ENCODE assay signal across 16 cellular contexts in genomic region chr6:167577891-167578361, GRCh38.
A peak's percentile ranks its signal among the peaks of the same experiment; 100 is the strongest.
DNase-seq lines count a peak whose midpoint lies in the region; ATAC-seq and TF ChIP-seq lines count a peak whose summit lies in the region.
"Had no signal": no experiment of that assay in that cellular context is flagged by ENCODE, and none has a peak within 500 bp of the region (broad histone marks: within the 10 kb centered on the region; RNA-seq: fewer than 3 reads in every experiment).

No MANE protein-coding gene starts in this region.

- no peaks in the 10 kb centered on the region for H3K36me3 ChIP-seq in colonic mucosa
- no peaks in the 10 kb centered on the region for H3K36me3 ChIP-seq in neural cell (ENCODE audit: insufficient read depth, low read length)
- no peaks in the 10 kb centered on the region for H3K36me3 ChIP-seq in lower lobe of right lung
- H3K36me3 ChIP-seq: SJCRH30 had no signal

- H3K9ac ChIP-seq in colonic mucosa (ENCODE audit: low read depth in 2 of 2, low read length in 2 of 2) (no peak overlapping the region), neural cell (ENCODE audit: low read length) (peak overlapping the region; percentile 62)
- H3K9ac ChIP-seq: KMS-11 had no signal

- no peak overlapping the region for H3K4me3 Mint-ChIP-seq in activated CD4-positive, alpha-beta memory T cell treated with anti-CD3 and anti-CD28 coated beads, Interleukin-2, amount 10 ng/mL, durations not matched to agents 7 days and 5 days
- no peak overlapping the region for H3K4me3 Mint-ChIP-seq in activated CD4-positive, alpha-beta memory T cell treated with anti-CD3 and anti-CD28 coated beads for 36 hours
- H3K4me3 Mint-ChIP-seq: GM23338 had no signal

- H3K27me3 Mint-ChIP-seq in activated CD4-positive, alpha-beta memory T cell treated with anti-CD3 and anti-CD28 coated beads, Interleukin-2, amount 10 ng/mL, durations not matched to agents 7 days and 5 days, result no peaks in the 10 kb centered on the region
- H3K27me3 Mint-ChIP-seq in activated CD4-positive, alpha-beta memory T cell treated with anti-CD3 and anti-CD28 coated beads for 36 hours, result peaks cover 12% of the 10 kb centered on the region

- no peak overlapping the region for H3K4me3 ChIP-seq in colonic mucosa
- H3K4me3 ChIP-seq in neural cell (ENCODE audit: low read length), result no peak overlapping the region
- H3K4me3 ChIP-seq in lower lobe of right lung, result no peak overlapping the region
- H3K4me3 ChIP-seq: GM23338, SJCRH30 had no signal

- no peaks in the 10 kb centered on the region for H4K20me1 ChIP-seq in neural cell (ENCODE audit: insufficient read depth)

- no peaks in the 10 kb centered on the region for H3K4me1 ChIP-seq in colonic mucosa
- H3K4me1 ChIP-seq in lower lobe of right lung, result peaks cover 3% of the 10 kb centered on the region

- H3K27me3 ChIP-seq in colonic mucosa (no peaks in the 10 kb centered on the region), neural cell (ENCODE audit: insufficient read depth, low read depth, low read length) (no peaks in the 10 kb centered on the region), lower lobe of right lung (ENCODE audit: low read depth) (no peaks in the 10 kb centered on the region)
- H3K27me3 ChIP-seq: SJCRH30 had no signal

- TF ChIP-seq CTCF in colonic mucosa (IDR thresholded peaks at IDR 0.05) (no peak), neural cell (IDR thresholded peaks at IDR 0.05; ENCODE audit: poor library complexity, severe bottlenecking) (no peak), lower lobe of right lung (IDR thresholded peaks at IDR 0.05) (no peak)

- H3K79me2 ChIP-seq in neural cell (replicated peaks; ENCODE audit: insufficient read depth, low read length), result no peaks in the 10 kb centered on the region

- no peak overlapping the region for H2AFZ ChIP-seq in neural cell (ENCODE audit: low read depth, low read length)
- H2AFZ ChIP-seq: GM23338 had no signal

- TF ChIP-seq RAD21 in neural cell (conservative IDR thresholded peaks at IDR 0.05), result no peak

- no peak for TF ChIP-seq EP300 in neural cell (conservative IDR thresholded peaks at IDR 0.05; ENCODE audit: poor library complexity, severe bottlenecking)

- POLR2A ChIA-PET in activated CD4-positive, alpha-beta memory T cell treated with anti-CD3 and anti-CD28 coated beads, Interleukin-2, amount 10 ng/mL, durations not matched to agents 7 days and 5 days (lab: Charles Lee), result no interaction called here
- POLR2A ChIA-PET in activated CD4-positive, alpha-beta memory T cell treated with anti-CD3 and anti-CD28 coated beads for 36 hours (lab: Charles Lee), result interaction anchor here (1.1 kb wide), 1 partner anchor 10 kb away, joined by 3 read pairs; no protein-coding TSS in a partner anchor

- H3K9me3 ChIP-seq in colonic mucosa, result no peaks in the 10 kb centered on the region
- H3K9me3 ChIP-seq in neural cell (ENCODE audit: low read length), result no peaks in the 10 kb centered on the region
- no peaks in the 10 kb centered on the region for H3K9me3 ChIP-seq in lower lobe of right lung

- H3K4me1 Mint-ChIP-seq in activated CD4-positive, alpha-beta memory T cell treated with anti-CD3 and anti-CD28 coated beads, Interleukin-2, amount 10 ng/mL, durations not matched to agents 7 days and 5 days, result no peaks in the 10 kb centered on the region
- H3K4me1 Mint-ChIP-seq in activated CD4-positive, alpha-beta memory T cell treated with anti-CD3 and anti-CD28 coated beads for 36 hours (ENCODE audit: low read depth), result no peaks in the 10 kb centered on the region

- CTCF ChIA-PET in activated CD4-positive, alpha-beta memory T cell treated with anti-CD3 and anti-CD28 coated beads, Interleukin-2, amount 10 ng/mL, durations not matched to agents 7 days and 5 days (lab: Charles Lee), result no interaction called here
- CTCF ChIA-PET in activated CD4-positive, alpha-beta memory T cell treated with anti-CD3 and anti-CD28 coated beads for 36 hours (lab: Charles Lee), result no interaction called here

- H3K9me3 Mint-ChIP-seq in activated CD4-positive, alpha-beta memory T cell treated with anti-CD3 and anti-CD28 coated beads, Interleukin-2, amount 10 ng/mL, durations not matched to agents 7 days and 5 days, result peaks cover 2% of the 10 kb centered on the region
- peaks cover under 1% of the 10 kb centered on the region for H3K9me3 Mint-ChIP-seq in activated CD4-positive, alpha-beta memory T cell treated with anti-CD3 and anti-CD28 coated beads for 36 hours

- no peak for ATAC-seq in lower lobe of right lung
- ATAC-seq: GM23338 had no signal

- intact Hi-C loops in activated CD4-positive, alpha-beta memory T cell treated with anti-CD3 and anti-CD28 coated beads for 36 hours (cut with micrococcal nuclease), result no loop called here
- intact Hi-C loops in colonic mucosa (cut with DNase I), result no loop called here
- intact Hi-C loops in lower lobe of right lung (cut with DNase I), result no loop called here

- no peaks in the 10 kb centered on the region for H3K9me2 ChIP-seq in neural cell (ENCODE audit: insufficient read depth, low read length)

- H3K27ac ChIP-seq in colonic mucosa (no peak overlapping the region), neural cell (ENCODE audit: low read length) (peak overlapping the region; percentile 95), lower lobe of right lung (no peak overlapping the region)
- H3K27ac ChIP-seq: KMS-11 had no signal

- peak; percentile 4 for DNase-seq in activated CD4-positive, alpha-beta memory T cell treated with anti-CD3 and anti-CD28 coated beads, Interleukin-2, amount 10 ng/mL, durations not matched to agents 7 days and 5 days
- DNase-seq in activated CD4-positive, alpha-beta memory T cell treated with anti-CD3 and anti-CD28 coated beads for 36 hours, result no peak
- DNase-seq in colonic mucosa (peak; percentile 6), HK-2 (ENCODE audit: unreplicated experiment) (no peak), AML-193 (lab: John Stamatoyannopoulos, UW) (no peak), lower lobe of right lung (no peak)
- DNase-seq: C1 segment of cervical spinal cord, DMS153, NCI-H1436, NCI-H2081, NCI-H226, NCI-H526 had no signal

- H3K4me2 ChIP-seq in neural cell (ENCODE audit: low read length), result no peak overlapping the region
- H3K4me2 ChIP-seq: GM23338, KMS-11 had no signal

- no peak overlapping the region for H3K27ac Mint-ChIP-seq in activated CD4-positive, alpha-beta memory T cell treated with anti-CD3 and anti-CD28 coated beads, Interleukin-2, amount 10 ng/mL, durations not matched to agents 7 days and 5 days
- H3K27ac Mint-ChIP-seq in activated CD4-positive, alpha-beta memory T cell treated with anti-CD3 and anti-CD28 coated beads for 36 hours, result no peak overlapping the region
- H3K27ac Mint-ChIP-seq: GM23338 had no signal

- peaks cover 3% of the 10 kb centered on the region for H3F3A ChIP-seq in neural cell (ENCODE audit: insufficient read depth, low read length, poor library complexity, severe bottlenecking)

- no peaks in the 10 kb centered on the region for H3K36me3 Mint-ChIP-seq in activated CD4-positive, alpha-beta memory T cell treated with anti-CD3 and anti-CD28 coated beads, Interleukin-2, amount 10 ng/mL, durations not matched to agents 7 days and 5 days (ENCODE audit: low read depth)
- no peaks in the 10 kb centered on the region for H3K36me3 Mint-ChIP-seq in activated CD4-positive, alpha-beta memory T cell treated with anti-CD3 and anti-CD28 coated beads for 36 hours

TF ChIP-seq in neural cell, 6 proteins besides CTCF, POLR2A, EP300 and RAD21:
- TF ChIP-seq TAF1 (IDR thresholded peaks at IDR 0.05; ENCODE audit: low read depth) (no peak), SMC3 (conservative IDR thresholded peaks at IDR 0.05; ENCODE audit: poor library complexity) (no peak), MXI1 (conservative IDR thresholded peaks at IDR 0.05; ENCODE audit: poor library complexity, severe bottlenecking) (no peak), REST (IDR thresholded peaks at IDR 0.05; ENCODE audit: borderline replicate concordance) (no peak), EZH2 (IDR thresholded peaks at IDR 0.05; ENCODE audit: borderline replicate concordance, insufficient read depth, low read length, poor library complexity, severe bottlenecking) (no peak), POLR2AphosphoS5 (IDR thresholded peaks at IDR 0.05) (no peak)

Comparison
In these comparisons a context has a peak if more than half of its experiments do, and no peak if none do; other contexts are left out.
1. DNase-seq: peak in activated CD4-positive, alpha-beta memory T cell treated with anti-CD3 and anti-CD28 coated beads, Interleukin-2, amount 10 ng/mL, durations not matched to agents 7 days and 5 days (single experiment) and colonic mucosa (single experiment); none in activated CD4-positive, alpha-beta memory T cell treated with anti-CD3 and anti-CD28 coated beads for 36 hours (single experiment), HK-2 (single experiment), AML-193 (0 of 2) and lower lobe of right lung (single experiment).